ENCODE assay signal across 14 cellular contexts in the genomic region with DNA sequence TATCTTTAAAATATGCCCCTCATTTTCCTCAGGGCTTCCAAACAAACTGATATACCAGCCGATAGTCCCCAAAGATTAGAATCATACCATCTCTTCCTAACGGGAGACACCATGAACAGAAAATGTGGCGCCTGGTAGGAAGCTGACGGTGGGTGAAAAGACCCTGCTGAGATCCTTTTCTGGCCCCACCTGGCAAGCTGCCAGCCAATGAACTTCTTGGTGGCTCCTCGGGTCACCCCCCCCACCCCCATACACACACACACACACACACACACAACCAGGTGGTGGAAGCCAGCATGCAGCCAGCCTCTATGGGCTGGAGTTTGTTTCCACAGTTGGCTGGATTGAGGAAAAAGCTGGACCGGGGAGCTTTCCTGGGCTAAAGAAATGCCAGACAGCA. TPM values are rescaled to one million over a fixed set of nuclear protein-coding genes. Genes with fewer than 3 reads are reported as not detected.
DNase-seq lines count a peak whose midpoint lies in the region; ATAC-seq and TF ChIP-seq lines count a peak whose summit lies in the region.
"Had no signal": no experiment of that assay in that cellular context is flagged by ENCODE, and none has a peak within 500 bp of the region (broad histone marks: within the 10 kb centered on the region; RNA-seq: fewer than 3 reads in every experiment).

No MANE protein-coding gene starts in this region.

- peaks cover 10% of the 10 kb centered on the region for H3K4me1 Mint-ChIP-seq in CD8-positive, alpha-beta T cell (ENCODE audit: low read depth)
- H3K4me1 Mint-ChIP-seq in activated T-helper 2 cell treated with anti-CD3 and anti-CD28 coated beads, Interferon-gamma antibody, Interleukin-2, Interleukin-4, amounts not matched to agents 10 μg/mL and 5 μg/mL and 100 μg/mL, durations not matched to agents 14 hours and 24 hours and 36 hours (ENCODE audit: low read depth) = peaks cover 5% of the 10 kb centered on the region

- intact Hi-C loops in CD8-positive, alpha-beta T cell (cut with DNase I, micrococcal nuclease) = loop anchor here in 1 of 2 experiments (10.0 kb wide), 1 partner anchor 210 kb away; a partner anchor contains a TSS
- intact Hi-C loops in adrenal gland (cut with DNase I) = loop anchor here in 1 of 2 donors (10.0 kb wide), 1 partner anchor 140 kb away; no protein-coding TSS in a partner anchor
- intact Hi-C loops in activated T-helper 2 cell treated with anti-CD3 and anti-CD28 coated beads, Interferon-gamma antibody, Interleukin-2, Interleukin-4, amounts not matched to agents 10 μg/mL and 5 μg/mL and 100 μg/mL, durations not matched to agents 14 hours and 24 hours and 36 hours (cut with micrococcal nuclease) = no loop called here

- peak overlapping the region; percentile 32 for H3K27ac Mint-ChIP-seq in CD8-positive, alpha-beta T cell
- H3K27ac Mint-ChIP-seq in activated T-helper 2 cell treated with anti-CD3 and anti-CD28 coated beads, Interferon-gamma antibody, Interleukin-2, Interleukin-4, amounts not matched to agents 10 μg/mL and 5 μg/mL and 100 μg/mL, durations not matched to agents 14 hours and 24 hours and 36 hours = no peak overlapping the region

- TF ChIP-seq CTCF in CD8-positive, alpha-beta T cell (IDR thresholded peaks at IDR 0.05) = no peak
- no peak for TF ChIP-seq CTCF in adrenal gland (IDR thresholded peaks at IDR 0.05)

- H3K9ac ChIP-seq in skeletal muscle satellite cell (ENCODE audit: low read depth, low read length) = peak overlapping the region; percentile 25
- H3K9ac ChIP-seq: neural progenitor cell had no signal

- peak overlapping the region; percentile 49 for H3K4me2 ChIP-seq in skeletal muscle satellite cell (ENCODE audit: low read length)
- H3K4me2 ChIP-seq: neural progenitor cell had no signal

- WGBS in adrenal gland, 4 donors = 72 to 85% (median 81%) methylated on average over 5 to 6 of the region's 6 CpGs

- ATAC-seq in CD8-positive, alpha-beta T cell = no peak
- ATAC-seq in HG03342 (IDR thresholded peaks at IDR 0.05; ENCODE audit: unreplicated experiment) = no peak
- ATAC-seq: sciatic nerve had no signal

- no peaks in the 10 kb centered on the region for H3K27me3 Mint-ChIP-seq in CD8-positive, alpha-beta T cell (ENCODE audit: low read depth)
- H3K27me3 Mint-ChIP-seq in activated T-helper 2 cell treated with anti-CD3 and anti-CD28 coated beads, Interferon-gamma antibody, Interleukin-2, Interleukin-4, amounts not matched to agents 10 μg/mL and 5 μg/mL and 100 μg/mL, durations not matched to agents 14 hours and 24 hours and 36 hours (ENCODE audit: low read depth) = peaks cover 2% of the 10 kb centered on the region

- POLR2A ChIA-PET in CD8-positive, alpha-beta T cell (lab: Charles Lee) = interaction anchor here (0.9 to 3.8 kb wide), 4 partner anchors 12 to 61 kb away, joined by 3 to 31 read pairs (median 4); no protein-coding TSS in a partner anchor

- H3K36me3 Mint-ChIP-seq in CD8-positive, alpha-beta T cell = peaks cover 7% of the 10 kb centered on the region
- H3K36me3 Mint-ChIP-seq in activated T-helper 2 cell treated with anti-CD3 and anti-CD28 coated beads, Interferon-gamma antibody, Interleukin-2, Interleukin-4, amounts not matched to agents 10 μg/mL and 5 μg/mL and 100 μg/mL, durations not matched to agents 14 hours and 24 hours and 36 hours (ENCODE audit: low read depth) = peaks cover 11% of the 10 kb centered on the region

- H3K9me3 Mint-ChIP-seq in CD8-positive, alpha-beta T cell = no peaks in the 10 kb centered on the region
- H3K9me3 Mint-ChIP-seq in activated T-helper 2 cell treated with anti-CD3 and anti-CD28 coated beads, Interferon-gamma antibody, Interleukin-2, Interleukin-4, amounts not matched to agents 10 μg/mL and 5 μg/mL and 100 μg/mL, durations not matched to agents 14 hours and 24 hours and 36 hours = no peaks in the 10 kb centered on the region
- H3K9me3 Mint-ChIP-seq: HFFc6, neural progenitor cell had no signal

- DNase-seq in CD8-positive, alpha-beta T cell = no peak
- DNase-seq in adrenal gland (peak in 2 of 7 donors; percentile 22 to 61), NCI-H2196 (lab: John Stamatoyannopoulos, UW; ENCODE audit: unreplicated experiment) (no peak), dermis blood vessel endothelial cell (no peak)
- DNase-seq in activated T-helper 2 cell treated with anti-CD3 and anti-CD28 coated beads, Interferon-gamma antibody, Interleukin-2, Interleukin-4, amounts not matched to agents 10 μg/mL and 5 μg/mL and 100 μg/mL, durations not matched to agents 14 hours and 24 hours and 36 hours (ENCODE audit: low spot score) = no peak
- DNase-seq: activated CD4-positive, CD25-positive, alpha-beta regulatory T cell treated with anti-CD3 and anti-CD28 coated beads, Interleukin-2, amount 50 U/mL, for 72 hours; activated naive CD4-positive, alpha-beta T cell treated with Interleukin-2 at 50 U/mL for 16 hours had no signal

- H3K4me3 Mint-ChIP-seq in CD8-positive, alpha-beta T cell = no peak overlapping the region
- H3K4me3 Mint-ChIP-seq in activated T-helper 2 cell treated with anti-CD3 and anti-CD28 coated beads, Interferon-gamma antibody, Interleukin-2, Interleukin-4, amounts not matched to agents 10 μg/mL and 5 μg/mL and 100 μg/mL, durations not matched to agents 14 hours and 24 hours and 36 hours (ENCODE audit: low read depth) = no peak overlapping the region

- H3K27me3 ChIP-seq in CD8-positive, alpha-beta T cell (ENCODE audit: insufficient read depth, low read length) = no peaks in the 10 kb centered on the region
- H3K27me3 ChIP-seq in adrenal gland = no peaks in the 10 kb centered on the region
- no peaks in the 10 kb centered on the region for H3K27me3 ChIP-seq in layer of hippocampus (ENCODE audit: control insufficient read depth, insufficient read depth, low read length)
- H3K27me3 ChIP-seq in skeletal muscle satellite cell (ENCODE audit: control insufficient read depth, insufficient read depth, low read length) = no peaks in the 10 kb centered on the region
- H3K27me3 ChIP-seq: neural progenitor cell had no signal

- H3K36me3 ChIP-seq in CD8-positive, alpha-beta T cell (ENCODE audit: insufficient read depth, low read length) = no peaks in the 10 kb centered on the region
- H3K36me3 ChIP-seq in adrenal gland (replicated peaks in 1 of 2) = no peaks in the 10 kb centered on the region
- H3K36me3 ChIP-seq in skeletal muscle satellite cell (ENCODE audit: insufficient read depth, low read length) = peaks cover 4% of the 10 kb centered on the region
- H3K36me3 ChIP-seq: neural progenitor cell had no signal

- H3K4me1 ChIP-seq in CD8-positive, alpha-beta T cell (ENCODE audit: insufficient read depth, low read length) = peaks cover 7% of the 10 kb centered on the region
- H3K4me1 ChIP-seq in adrenal gland (replicated peaks in 1 of 2) (peaks cover 11 to 22% of the 10 kb centered on the region in 2 donors), skeletal muscle satellite cell (ENCODE audit: control insufficient read depth, insufficient read depth, low read length) (peaks cover 65% of the 10 kb centered on the region)

- H3K4me3 ChIP-seq in CD8-positive, alpha-beta T cell (ENCODE audit: low read depth, low read length) = no peak overlapping the region
- H3K4me3 ChIP-seq in adrenal gland (no peak overlapping the region), skeletal muscle satellite cell (ENCODE audit: low read length) (no peak overlapping the region)
- H3K4me3 ChIP-seq: neural progenitor cell had no signal

- no peak overlapping the region for H3K27ac ChIP-seq in CD8-positive, alpha-beta T cell (ENCODE audit: low read depth, low read length)
- H3K27ac ChIP-seq in adrenal gland (peak overlapping the region in 4 of 5 donors; percentile 82 to 90 (median 85)), layer of hippocampus (ENCODE audit: low read depth, low read length) (peak overlapping the region; percentile 73)
- H3K27ac ChIP-seq: neural progenitor cell had no signal

- H3K9me3 ChIP-seq in CD8-positive, alpha-beta T cell (ENCODE audit: low read length) = no peaks in the 10 kb centered on the region
- no peaks in the 10 kb centered on the region for H3K9me3 ChIP-seq in adrenal gland (replicated peaks in 1 of 3)
- H3K9me3 ChIP-seq in skeletal muscle satellite cell (replicated peaks; ENCODE audit: low read length) = no peaks in the 10 kb centered on the region

- CTCF ChIA-PET in CD8-positive, alpha-beta T cell (lab: Charles Lee) = interaction anchor here (0.7 to 18.2 kb wide), 12 partner anchors 10 to 78 kb away, joined by 3 to 576 read pairs (median 6); a partner anchor contains a TSS

- TF ChIP-seq POLR2A in adrenal gland (IDR thresholded peaks at IDR 0.05) = no peak

RNA-seq across cellular contexts. Expression of a gene that starts 4.8 kb away (rescaled TPM):
- total RNA-seq in CD8-positive, alpha-beta T cell = under 1 TPM; 0.16 to 0.56 TPM
- total RNA-seq in adrenal gland (1 to 10 TPM in 3 of 8 donors, under 1 TPM in 5; 0.22 to 1.9 (median 0.49) TPM), dermis blood vessel endothelial cell (under 0.01 and 0.19 TPM in 2 replicates)
- 1 to 10 TPM in 1 of 3 donors, under 1 TPM in 2; 0.20 to 1.2 (median 0.32) TPM for polyA plus RNA-seq in adrenal gland
- total RNA-seq in skeletal muscle satellite cell (2012; rRNA removed) = 0.25 and 1.1 TPM in 2 replicates
- not detected in 2 replicates for total RNA-seq in activated T-helper 2 cell treated with anti-CD3 and anti-CD28 coated beads, Interferon-gamma antibody, Interleukin-2, Interleukin-4, amounts not matched to agents 10 μg/mL and 5 μg/mL and 100 μg/mL, durations not matched to agents 14 hours and 24 hours and 36 hours
- total RNA-seq: lower leg skin, sciatic nerve had no signal

RNA-seq across cellular contexts. Expression of a gene that starts 26.4 kb away (rescaled TPM):
- total RNA-seq in CD8-positive, alpha-beta T cell = 10 to 100 TPM; 39.1 to 39.6 TPM
- total RNA-seq in adrenal gland (100 to 1,000 TPM; 167 to 301 (median 230) TPM), dermis blood vessel endothelial cell (338 and 359 TPM in 2 replicates)
- 100 to 1,000 TPM in 2 of 3 donors, 10 to 100 TPM in 1; 95.6 to 199 (median 126) TPM for polyA plus RNA-seq in adrenal gland
- 248 and 256 TPM in 2 replicates for total RNA-seq in skeletal muscle satellite cell (2012; rRNA removed)
- 160 and 161 TPM in 2 replicates for total RNA-seq in activated T-helper 2 cell treated with anti-CD3 and anti-CD28 coated beads, Interferon-gamma antibody, Interleukin-2, Interleukin-4, amounts not matched to agents 10 μg/mL and 5 μg/mL and 100 μg/mL, durations not matched to agents 14 hours and 24 hours and 36 hours

RNA-seq across cellular contexts. Expression of a gene that starts 27.8 kb away (rescaled TPM):
- 10 to 100 TPM in 1 of 2 experiments, 1 to 10 TPM in 1; 8.6 to 10.2 TPM for total RNA-seq in CD8-positive, alpha-beta T cell
- total RNA-seq in adrenal gland = 10 to 100 TPM; 20.8 to 42.4 (median 33.5) TPM
- 10 to 100 TPM; 16.1 to 35.2 (median 24.3) TPM for polyA plus RNA-seq in adrenal gland
- total RNA-seq in skeletal muscle satellite cell (2012; rRNA removed) = 15.2 and 37.6 TPM in 2 replicates
- 32.4 and 45.6 TPM in 2 replicates for total RNA-seq in dermis blood vessel endothelial cell
- total RNA-seq in activated T-helper 2 cell treated with anti-CD3 and anti-CD28 coated beads, Interferon-gamma antibody, Interleukin-2, Interleukin-4, amounts not matched to agents 10 μg/mL and 5 μg/mL and 100 μg/mL, durations not matched to agents 14 hours and 24 hours and 36 hours = 28.8 and 30.1 TPM in 2 replicates
